ENCODE assay signal across 11 cellular contexts in the genomic region with DNA sequence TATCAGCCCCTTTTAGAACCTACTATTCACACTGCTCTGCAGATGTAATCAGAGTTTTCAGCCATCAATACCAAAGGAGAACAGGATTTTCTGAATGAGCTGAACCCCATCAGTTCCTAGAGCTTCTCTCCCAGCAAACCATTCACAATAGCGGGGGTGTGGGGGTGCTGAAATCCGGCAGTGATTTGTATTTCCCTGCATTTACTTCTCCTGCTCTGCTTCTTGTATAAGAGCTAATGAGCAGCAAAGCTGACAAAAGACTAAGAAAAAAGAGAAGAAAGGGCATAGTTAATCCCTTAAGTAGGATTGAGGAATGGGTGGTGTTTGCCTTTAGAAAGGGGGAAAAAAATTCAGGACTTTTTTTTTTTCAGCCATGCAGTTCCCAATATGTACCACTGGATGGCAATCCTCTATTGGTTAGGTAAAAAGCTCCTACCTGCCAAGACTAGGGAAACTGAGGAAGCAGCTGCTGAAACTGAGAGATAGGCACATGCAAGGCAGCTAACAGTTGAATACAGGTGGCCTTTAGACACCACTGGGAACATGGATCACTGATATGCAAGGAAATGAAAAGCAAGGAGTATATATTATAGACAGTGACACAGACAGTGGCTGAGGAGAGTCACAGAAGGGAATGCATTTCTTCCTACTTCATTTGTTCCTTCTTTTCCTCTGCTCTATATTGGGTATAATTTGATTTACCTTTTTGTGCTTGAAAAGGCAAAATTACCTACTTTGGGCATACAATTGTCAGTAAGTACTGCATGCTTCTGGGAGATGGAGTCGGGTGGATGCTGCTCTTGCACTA.
DNase-seq lines count a peak whose midpoint lies in the region; ATAC-seq, FAIRE-seq and TF ChIP-seq lines count a peak whose summit lies in the region.
"Had no signal": no experiment of that assay in that cellular context is flagged by ENCODE, and none has a peak within 500 bp of the region (broad histone marks: within the 10 kb centered on the region; RNA-seq: fewer than 3 reads in every experiment).

No MANE protein-coding gene starts in this region.

- no peak overlapping the region for H2AK5ac ChIP-seq in H1 (ENCODE audit: low read depth, low read length)

- CTCF ChIA-PET in H1 (lab: Charles Lee; ENCODE audit: partially characterized antibody) = interaction anchor here (0.6 to 3.0 kb wide), 27 partner anchors 9 to 308 kb away, joined by 3 to 10 read pairs (median 3); no protein-coding TSS in a partner anchor

- H4K91ac ChIP-seq in H1 (replicated peaks; ENCODE audit: insufficient read length, low read length) = no peak overlapping the region

- H3K9ac ChIP-seq in MM.1S (ENCODE audit: low read length) = no peak overlapping the region
- no peak overlapping the region for H3K9ac ChIP-seq in H1 (replicated peaks in 1 of 4; ENCODE audit: extremely low read depth in 1 of 4, low read depth in 3 of 4, low read length in 3 of 4)

- H3K14ac ChIP-seq in H1 (ENCODE audit: insufficient read length) = no peak overlapping the region

- intact Hi-C loops in pancreas (cut with DNase I) = no loop called here

- H3K4ac ChIP-seq in H1 (replicated peaks; ENCODE audit: insufficient read length, low read depth, low read length) = no peak overlapping the region

- DNase-seq in DMS53 (lab: John Stamatoyannopoulos, UW) (peak; percentile 47), DMS53 treated with DMSO at 0.1 percent for 48 hours (lab: John Stamatoyannopoulos, UW; ENCODE audit: unreplicated experiment) (no peak), MM.1S (no peak), H1 (ENCODE audit: low read depth in 1 of 2, low spot score in 2 of 2) (no peak), pancreas (no peak), caudate nucleus (lab: John Stamatoyannopoulos, UW) (no peak)
- DNase-seq: activated gamma-delta T cell treated with Interleukin-2 at 50 U/mL for 16 hours, KG1 had no signal

- TF ChIP-seq POLR2A in H1 (IDR thresholded peaks at IDR 0.05; ENCODE audit: control extremely low read depth in 1 of 2, low read depth in 2 of 2, low read length in 2 of 2) = no peak

- peak; percentile 76 to 83 for TF ChIP-seq RAD21 in H1 (IDR thresholded peaks at IDR 0.05 in 1 of 2, conservative IDR thresholded peaks at IDR 0.05 in 1 of 2; ENCODE audit: low read depth in 2 of 2, low read length in 2 of 2)

- no peak overlapping the region for H3K18ac ChIP-seq in H1 (ENCODE audit: extremely low read depth, low read length)

- H4K8ac ChIP-seq in H1 (ENCODE audit: extremely low read depth, insufficient read depth, low read length) = no peak overlapping the region

- H3K4me1 ChIP-seq in MM.1S (ENCODE audit: low read length) (no peaks in the 10 kb centered on the region), H1 (replicated peaks in 1 of 4; ENCODE audit: control insufficient read depth in 3 of 4, insufficient read depth in 4 of 4, low read length in 3 of 4) (peaks cover 0 to 8% (median 2%) of the 10 kb centered on the region in 4 experiments; a peak in 3 of 7 replicates), pancreas (no peaks in the 10 kb centered on the region)

- H2BK15ac ChIP-seq in H1 (ENCODE audit: low read length) = no peak overlapping the region

- H3K23me2 ChIP-seq in H1 (ENCODE audit: low read depth, low read length) = no peaks in the 10 kb centered on the region

- H3K4me3 ChIP-seq in MM.1S (ENCODE audit: low read length) = no peak overlapping the region
- no peak overlapping the region for H3K4me3 ChIP-seq in H1 (ENCODE audit: extremely low read depth in 1 of 4, insufficient read depth in 2 of 4, low read depth in 3 of 4, low read length in 4 of 4)
- H3K4me3 ChIP-seq in pancreas = no peak overlapping the region
- H3K4me3 ChIP-seq: SK-N-MC had no signal

- H2BK120ac ChIP-seq in H1 (replicated peaks; ENCODE audit: low read depth, low read length) = no peak overlapping the region

- POLR2A ChIA-PET in H1 (lab: Charles Lee; ENCODE audit: partially characterized antibody) = no interaction called here

- ATAC-seq in pancreas = no peak
- ATAC-seq in GM21526 (IDR thresholded peaks at IDR 0.05; ENCODE audit: low FRiP score, unreplicated experiment) = no peak
- no peak for ATAC-seq in HG03342 (IDR thresholded peaks at IDR 0.05; ENCODE audit: unreplicated experiment)

- H3K27me3 ChIP-seq in MM.1S (replicated peaks; ENCODE audit: insufficient read depth, low read length) = no peaks in the 10 kb centered on the region
- peaks cover 1 to 27% (median 14%) of the 10 kb centered on the region in 4 experiments; a peak in 6 of 7 replicates for H3K27me3 ChIP-seq in H1 (replicated peaks in 1 of 4; ENCODE audit: control insufficient read depth in 3 of 4, extremely low read depth in 1 of 4, insufficient read depth in 3 of 4, low read length in 3 of 4)
- H3K27me3 ChIP-seq in pancreas = no peaks in the 10 kb centered on the region

- no peak overlapping the region for H2BK20ac ChIP-seq in H1 (ENCODE audit: low read length)

- H3K79me1 ChIP-seq in H1 (ENCODE audit: low read depth, low read length) = no peaks in the 10 kb centered on the region

- H4K5ac ChIP-seq in H1 (ENCODE audit: insufficient read length, low read depth, low read length) = no peak overlapping the region

- no peaks in the 10 kb centered on the region for H3F3A ChIP-seq in MM.1S (ENCODE audit: insufficient read depth, low read length)

- no peaks in the 10 kb centered on the region for H3K36me3 ChIP-seq in MM.1S (replicated peaks; ENCODE audit: insufficient read depth, low read length)
- no peaks in the 10 kb centered on the region for H3K36me3 ChIP-seq in H1 (ENCODE audit: control insufficient read depth in 2 of 4, insufficient read depth in 4 of 4, low read length in 3 of 4)
- H3K36me3 ChIP-seq in pancreas = no peaks in the 10 kb centered on the region

- WGBS in H1 (ENCODE audit: extremely low coverage in 1 of 2, insufficient coverage in 1 of 2, insufficient read length in 1 of 2, insufficient replicate concordance in 2 of 2, low coverage in 1 of 2, low lambda C conversion rate in 2 of 2, missing lambda C conversion rate in 1 of 2), 2 experiments = 68% methylated on average over 3 of the region's 3 CpGs; no CpG with 5 or more reads in 1 of the 2 experiments
- 80 to 93% methylated on average over 3 of the region's 3 CpGs for WGBS in pancreas, 2 donors

- H2AFZ ChIP-seq in MM.1S (ENCODE audit: low read length) = no peak overlapping the region
- no peak overlapping the region for H2AFZ ChIP-seq in H1 (ENCODE audit: low read length)

- no peak overlapping the region for H2BK5ac ChIP-seq in H1 (ENCODE audit: low read depth, low read length)

- no peak for TF ChIP-seq EP300 in H1 (IDR thresholded peaks at IDR 0.05; ENCODE audit: borderline replicate concordance in 1 of 2, low read depth in 2 of 2, low read length in 2 of 2)

- H3K79me2 ChIP-seq in MM.1S (ENCODE audit: low read length) (no peaks in the 10 kb centered on the region), H1 (ENCODE audit: control insufficient read depth in 1 of 2, insufficient read depth in 2 of 2, low read length in 2 of 2) (no peaks in the 10 kb centered on the region)

- TF ChIP-seq CTCF in MM.1S (IDR thresholded peaks at IDR 0.05; ENCODE audit: low read length) (peak; percentile 77), H1 (IDR thresholded peaks at IDR 0.05; ENCODE audit: control extremely low read depth in 1 of 3, insufficient read depth in 1 of 3, low read depth in 1 of 3, low read length in 3 of 3) (peak in 2 of 3 experiments; percentile 47 to 54; a peak in 2 of 4 replicates), pancreas (IDR thresholded peaks at IDR 0.05) (peak; percentile 11 to 50 (median 43))

- no peaks in the 10 kb centered on the region for H3K9me2 ChIP-seq in MM.1S (replicated peaks; ENCODE audit: insufficient read depth, low read length)

- H4K20me1 ChIP-seq in MM.1S (ENCODE audit: insufficient read depth, low read length) (no peaks in the 10 kb centered on the region), H1 (replicated peaks in 1 of 2; ENCODE audit: control insufficient read depth in 1 of 2, insufficient read depth in 2 of 2, low read length in 2 of 2) (no peaks in the 10 kb centered on the region)

- no peak overlapping the region for H3K23ac ChIP-seq in H1 (ENCODE audit: insufficient read length)

- FAIRE-seq in H1 (lab: Jason Lieb, UNC) (peak; percentile 85), pancreas (lab: Jason Lieb, UNC) (no peak)

- no peak overlapping the region for H2BK12ac ChIP-seq in H1 (ENCODE audit: low read depth, low read length)

- no peaks in the 10 kb centered on the region for H3K9me3 ChIP-seq in MM.1S (replicated peaks; ENCODE audit: insufficient read depth, low read length)
- no peaks in the 10 kb centered on the region for H3K9me3 ChIP-seq in H1 (ENCODE audit: insufficient read depth in 2 of 2, low read depth in 1 of 2, low read length in 1 of 2)
- H3K9me3 ChIP-seq in pancreas = no peaks in the 10 kb centered on the region

- H3K4me2 ChIP-seq in MM.1S (ENCODE audit: low read depth, low read length) = no peak overlapping the region
- no peak overlapping the region for H3K4me2 ChIP-seq in H1 (ENCODE audit: insufficient read depth in 1 of 2, low read depth in 2 of 2, low read length in 2 of 2)

- H3K27ac ChIP-seq in MM.1S (ENCODE audit: low read length) = no peak overlapping the region
- no peak overlapping the region for H3K27ac ChIP-seq in H1 (ENCODE audit: low read depth, low read length)
- H3K27ac ChIP-seq in pancreas = no peak overlapping the region
- H3K27ac ChIP-seq in caudate nucleus (ENCODE audit: low read depth, low read length) = no peak overlapping the region
- H3K27ac ChIP-seq: SK-N-MC had no signal

- H3K56ac ChIP-seq in H1 (replicated peaks; ENCODE audit: insufficient read length, low read depth, low read length) = no peak overlapping the region

TF ChIP-seq in H1, 55 proteins besides CTCF, POLR2A, EP300 and RAD21:
- TF ChIP-seq KDM1A (IDR thresholded peaks at IDR 0.05; ENCODE audit: borderline replicate concordance, low read length) (no peak), TBP (IDR thresholded peaks at IDR 0.05; ENCODE audit: low read depth, low read length) (no peak), GABPA (IDR thresholded peaks at IDR 0.05; ENCODE audit: borderline replicate concordance, insufficient read depth, low read length) (no peak), SP2 (IDR thresholded peaks at IDR 0.05; ENCODE audit: low read length) (no peak), HDAC2 (IDR thresholded peaks at IDR 0.05; ENCODE audit: borderline replicate concordance in 1 of 2, low read depth in 2 of 2, low read length in 2 of 2) (no peak), CBX8 (IDR thresholded peaks at IDR 0.05; ENCODE audit: borderline replicate concordance, low read depth, low read length) (no peak), NRF1 (IDR thresholded peaks at IDR 0.05; ENCODE audit: low read depth, low read length) (no peak), SP1 (IDR thresholded peaks at IDR 0.05; ENCODE audit: low read depth, low read length) (no peak)
- TF ChIP-seq, protein P1, sequence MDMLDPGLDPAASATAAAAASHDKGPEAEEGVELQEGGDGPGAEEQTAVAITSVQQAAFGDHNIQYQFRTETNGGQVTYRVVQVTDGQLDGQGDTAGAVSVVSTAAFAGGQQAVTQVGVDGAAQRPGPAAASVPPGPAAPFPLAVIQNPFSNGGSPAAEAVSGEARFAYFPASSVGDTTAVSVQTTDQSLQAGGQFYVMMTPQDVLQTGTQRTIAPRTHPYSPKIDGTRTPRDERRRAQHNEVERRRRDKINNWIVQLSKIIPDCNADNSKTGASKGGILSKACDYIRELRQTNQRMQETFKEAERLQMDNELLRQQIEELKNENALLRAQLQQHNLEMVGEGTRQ (IDR thresholded peaks at IDR 0.05; ENCODE audit: low read length) = no peak
